Comparison of ENCODE assay signal across 10 cellular contexts in genomic region chr2:191265311-191266170, GRCh38. TPM values are rescaled to one million over a fixed set of nuclear protein-coding genes. Genes with fewer than 3 reads are reported as not detected.
DNase-seq lines count a peak whose midpoint lies in the region; ATAC-seq and TF ChIP-seq lines count a peak whose summit lies in the region.
"Had no signal": no experiment of that assay in that cellular context is flagged by ENCODE, and none has a peak within 500 bp of the region (broad histone marks: within the 10 kb centered on the region; RNA-seq: fewer than 3 reads in every experiment).

No MANE protein-coding gene starts in this region.

- no peaks in the 10 kb centered on the region for H3K9me3 Mint-ChIP-seq in activated CD8-positive, alpha-beta T cell treated with anti-CD3 and anti-CD28 coated beads, Interleukin-2, amount 10 ng/mL, durations not matched to agents 7 days and 5 days (ENCODE audit: insufficient read depth)

- H3K27me3 ChIP-seq in ascending aorta (no peaks in the 10 kb centered on the region), heart left ventricle (no peaks in the 10 kb centered on the region)

- intact Hi-C loops in ascending aorta (cut with DNase I) = loop anchor here (5.0 kb wide), 1 partner anchor 102 kb away; no protein-coding TSS in a partner anchor
- intact Hi-C loops in heart left ventricle (cut with DNase I) = no loop called here

- no peaks in the 10 kb centered on the region for H3K36me3 ChIP-seq in ascending aorta
- no peaks in the 10 kb centered on the region for H3K36me3 ChIP-seq in heart left ventricle

- no peak for TF ChIP-seq POLR2A in heart left ventricle (IDR thresholded peaks at IDR 0.05)

- H3K27ac Mint-ChIP-seq in activated CD8-positive, alpha-beta T cell treated with anti-CD3 and anti-CD28 coated beads, Interleukin-2, amount 10 ng/mL, durations not matched to agents 7 days and 5 days = no peak overlapping the region

- H3K27ac ChIP-seq in ascending aorta = peak overlapping the region; percentile 84 to 89
- H3K27ac ChIP-seq in heart left ventricle = peak overlapping the region in 11 of 12 donors; percentile 9 to 77 (median 46)

- H3K9me3 ChIP-seq in ascending aorta = no peaks in the 10 kb centered on the region
- no peaks in the 10 kb centered on the region for H3K9me3 ChIP-seq in heart left ventricle

- no peak for TF ChIP-seq CTCF in ascending aorta (IDR thresholded peaks at IDR 0.05)
- TF ChIP-seq CTCF in heart left ventricle (IDR thresholded peaks at IDR 0.05) = no peak

- H3K4me3 ChIP-seq in ascending aorta (peak overlapping the region in 1 of 2 donors; percentile 26), heart left ventricle (peak overlapping the region in 7 of 12 donors; percentile 1 to 23 (median 16))

- in situ Hi-C loops in Caki2 (cut with HindIII; ENCODE audit: low pct_unique_long_range_greater_than_20kb, low sequenced_read_pairs) = no loop called here

- H3K36me3 Mint-ChIP-seq in activated CD8-positive, alpha-beta T cell treated with anti-CD3 and anti-CD28 coated beads, Interleukin-2, amount 10 ng/mL, durations not matched to agents 7 days and 5 days (ENCODE audit: low read depth) = no peaks in the 10 kb centered on the region

- POLR2A ChIA-PET in activated CD8-positive, alpha-beta T cell treated with anti-CD3 and anti-CD28 coated beads, Interleukin-2, amount 10 ng/mL, durations not matched to agents 7 days and 5 days (lab: Charles Lee) = no interaction called here

- DNase-seq in Caki2 (ENCODE audit: low read depth) (peak; percentile 21), ascending aorta (ENCODE audit: low spot score in 2 of 2) (peak in 1 of 2 donors; percentile 79), heart left ventricle (peak in 4 of 5 donors; percentile 23 to 70 (median 36)), retina (peak; percentile 54), NCI-H2107 treated with DMSO at 0.1 percent for 48 hours (lab: John Stamatoyannopoulos, UW; ENCODE audit: unreplicated experiment) (no peak), MV-4-11 (lab: John Stamatoyannopoulos, UW) (no peak)
- no peak for DNase-seq in activated CD8-positive, alpha-beta T cell treated with anti-CD3 and anti-CD28 coated beads, Interleukin-2, amount 10 ng/mL, durations not matched to agents 7 days and 5 days
- DNase-seq in activated CD4-positive, alpha-beta T cell treated with anti-CD3 and anti-CD28 coated beads for 4 hours = no peak
- DNase-seq: effector memory CD4-positive, alpha-beta T cell; NCI-H2081 treated with DMSO at 0.1 percent for 48 hours had no signal

- peaks cover 7% of the 10 kb centered on the region for H3K27me3 Mint-ChIP-seq in activated CD8-positive, alpha-beta T cell treated with anti-CD3 and anti-CD28 coated beads, Interleukin-2, amount 10 ng/mL, durations not matched to agents 7 days and 5 days (ENCODE audit: low read depth)

- peaks cover 1 to 27% of the 10 kb centered on the region in 2 donors for H3K4me1 ChIP-seq in ascending aorta
- H3K4me1 ChIP-seq in heart left ventricle = peaks cover 0 to 62% (median 32%) of the 10 kb centered on the region in 12 donors

- no peaks in the 10 kb centered on the region for H3K4me1 Mint-ChIP-seq in activated CD8-positive, alpha-beta T cell treated with anti-CD3 and anti-CD28 coated beads, Interleukin-2, amount 10 ng/mL, durations not matched to agents 7 days and 5 days (ENCODE audit: low read depth)

- H3K4me3 Mint-ChIP-seq in activated CD8-positive, alpha-beta T cell treated with anti-CD3 and anti-CD28 coated beads, Interleukin-2, amount 10 ng/mL, durations not matched to agents 7 days and 5 days = no peak overlapping the region

- 43 to 60% (median 50%) methylated on average over 15 of the region's 15 CpGs for whole genome bisulfite sequencing in heart left ventricle, 4 donors

- CTCF ChIA-PET in activated CD8-positive, alpha-beta T cell treated with anti-CD3 and anti-CD28 coated beads, Interleukin-2, amount 10 ng/mL, durations not matched to agents 7 days and 5 days (lab: Charles Lee) = interaction anchor here (1.0 kb wide), 1 partner anchor 256 kb away, joined by 3 read pairs; no protein-coding TSS in a partner anchor

- peak; percentile 22 to 85 (median 60) for ATAC-seq in heart left ventricle
- no peak for ATAC-seq in activated CD8-positive, alpha-beta T cell treated with anti-CD3 and anti-CD28 coated beads, Interleukin-2, amount 10 ng/mL, durations not matched to agents 7 days and 5 days

RNA-seq across cellular contexts. Expression of gene MYO1B, which starts 20.3 kb away (rescaled TPM):
- 46.5 and 47.0 TPM in 2 replicates for total RNA-seq in Caki2 (2014; rRNA removed; shearing (Covaris generic); ENCODE audit: low replicate concordance)
- total RNA-seq in ascending aorta (27.4 TPM), heart left ventricle (10 to 100 TPM; 10.8 to 47.3 (median 16.2) TPM)
- polyA plus RNA-seq in heart left ventricle = 1 to 10 TPM; 7.8 to 9.2 TPM
- 1 to 10 TPM; 2.6 to 3.4 TPM for total RNA-seq in activated CD8-positive, alpha-beta T cell treated with anti-CD3 and anti-CD28 coated beads, Interleukin-2, amount 10 ng/mL, durations not matched to agents 7 days and 5 days

Comparison
In these comparisons a context has a peak if more than half of its experiments do, and no peak if none do; other contexts are left out.
1. DNase-seq: peak in Caki2 (single experiment), heart left ventricle (4 of 5) and retina (single experiment); none in NCI-H2107 treated with DMSO at 0.1 percent for 48 hours (single experiment), activated CD8-positive, alpha-beta T cell treated with anti-CD3 and anti-CD28 coated beads, Interleukin-2, amount 10 ng/mL, durations not matched to agents 7 days and 5 days (single experiment), activated CD4-positive, alpha-beta T cell treated with anti-CD3 and anti-CD28 coated beads for 4 hours (0 of 2) and MV-4-11 (single experiment).